In the genomic region with DNA sequence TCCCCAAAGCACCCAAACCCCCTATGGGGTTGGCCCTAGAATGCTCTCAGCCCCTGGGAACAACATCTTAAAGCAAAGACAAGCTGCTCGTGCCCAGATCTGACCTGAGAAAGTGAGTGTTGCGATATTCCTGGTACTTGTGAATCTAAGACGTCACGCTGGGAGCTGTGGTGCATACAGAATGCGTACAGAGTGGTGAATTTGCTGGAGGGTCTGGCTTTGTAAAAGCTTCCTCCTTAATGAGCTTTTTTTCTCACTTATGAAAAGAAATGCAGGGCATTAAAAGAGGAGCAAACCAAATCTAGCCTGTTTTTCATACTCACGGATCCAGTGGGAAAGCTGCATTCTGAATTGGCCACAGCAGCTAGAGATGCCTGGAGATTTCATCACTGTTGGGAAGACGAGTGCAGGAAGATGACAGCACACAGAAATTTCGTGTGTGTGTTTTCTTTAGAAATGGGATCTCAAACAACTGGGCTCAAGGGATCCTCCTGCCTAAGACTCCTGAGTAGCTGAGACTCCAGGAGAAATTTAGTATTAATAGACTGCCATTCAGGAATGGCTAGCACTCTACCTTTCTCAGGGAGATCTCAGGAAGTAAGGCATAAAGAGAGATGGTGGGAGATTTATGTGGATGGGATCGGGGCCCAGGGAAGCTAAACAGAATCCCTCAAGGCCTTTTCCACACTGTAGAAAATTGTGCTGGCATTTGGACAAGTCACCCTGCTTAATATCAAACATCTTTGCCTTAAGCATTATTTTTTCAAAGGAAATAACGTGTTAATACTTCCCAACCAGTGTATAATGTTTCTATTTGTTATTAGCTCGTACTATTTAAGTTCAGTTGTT, we compare ENCODE assay signal across 12 cellular contexts.
DNase-seq lines count a peak whose midpoint lies in the region; ATAC-seq and TF ChIP-seq lines count a peak whose summit lies in the region.
"Had no signal": no experiment of that assay in that cellular context is flagged by ENCODE, and none has a peak within 500 bp of the region (broad histone marks: within the 10 kb centered on the region; RNA-seq: fewer than 3 reads in every experiment).

No MANE protein-coding gene starts in this region.

- TF ChIP-seq POLR2A in gastrocnemius medialis (IDR thresholded peaks at IDR 0.05), result no peak

- no peak overlapping the region for H3K4me3 ChIP-seq in astrocyte of the cerebellum (ENCODE audit: low read depth, low read length)
- peak overlapping the region; percentile 18; the same call in 1 of the 2 replicates for H3K4me3 ChIP-seq in iPS-20b (ENCODE audit: low read length)
- H3K4me3 ChIP-seq in gastrocnemius medialis, result no peak overlapping the region

- no peak overlapping the region for H3K27ac ChIP-seq in iPS-20b (ENCODE audit: low read length)
- H3K27ac ChIP-seq in gastrocnemius medialis, result peak overlapping the region; percentile 60 to 86 (median 64)

- no peak overlapping the region for H3K9ac ChIP-seq in iPS-20b (ENCODE audit: low read depth, low read length)

- peak; percentile 65 for DNase-seq in G401 (ENCODE audit: low spot score)
- peak; percentile 15 for DNase-seq in astrocyte of the cerebellum (ENCODE audit: low read depth)
- DNase-seq in gastrocnemius medialis, result no peak
- DNase-seq in 8988T, result no peak
- no peak for DNase-seq in NCI-H2081 (lab: John Stamatoyannopoulos, UW)
- no peak for DNase-seq in ureter (ENCODE audit: low spot score)
- no peak for DNase-seq in NCI-H226
- DNase-seq: AML-193, DND-41, HCEC 1CT, SW 1271 had no signal

- peak; percentile 31 to 48 for ATAC-seq in gastrocnemius medialis

- H3K27me3 ChIP-seq in iPS-20b (ENCODE audit: insufficient read depth, low read length) (no peaks in the 10 kb centered on the region), gastrocnemius medialis (no peaks in the 10 kb centered on the region)

- intact Hi-C loops in gastrocnemius medialis (cut with DNase I; ENCODE audit: low total_unique reads), result no loop called here

- in situ Hi-C loops in G401 (cut with HindIII; ENCODE audit: low sequenced_read_pairs), result no loop called here
- in situ Hi-C loops in astrocyte of the cerebellum (cut with HindIII; ENCODE audit: low sequenced_read_pairs), result no loop called here
- in situ Hi-C loops in gastrocnemius medialis (cut with MboI; ENCODE audit: low sequenced_read_pairs in 4 of 4), result no loop called here

- TF ChIP-seq CTCF in astrocyte of the cerebellum (IDR thresholded peaks at IDR 0.05; ENCODE audit: low read depth, low read length, missing control alignments) (no peak), gastrocnemius medialis (IDR thresholded peaks at IDR 0.05 in 4 of 5, conservative IDR thresholded peaks at IDR 0.05 in 1 of 5) (no peak)

- H3K36me3 ChIP-seq in iPS-20b (ENCODE audit: insufficient read depth, low read depth, low read length) (no peaks in the 10 kb centered on the region), gastrocnemius medialis (no peaks in the 10 kb centered on the region)

- H3K9me3 ChIP-seq in iPS-20b (ENCODE audit: insufficient read depth, low read depth, low read length), result no peaks in the 10 kb centered on the region
- no peaks in the 10 kb centered on the region for H3K9me3 ChIP-seq in gastrocnemius medialis

- peaks cover 25% of the 10 kb centered on the region for H3K4me1 ChIP-seq in iPS-20b (ENCODE audit: insufficient read depth, low read length)
- peaks cover 20 to 25% of the 10 kb centered on the region in 2 donors for H3K4me1 ChIP-seq in gastrocnemius medialis

Comparison
In these comparisons a context has a peak if more than half of its experiments do, and no peak if none do; other contexts are left out.
1. DNase-seq: peak in G401 (single experiment) and astrocyte of the cerebellum (single experiment); none in gastrocnemius medialis (0 of 2), 8988T (single experiment), NCI-H2081 (0 of 2), ureter (single experiment) and NCI-H226 (single experiment).